Comparison of ENCODE assay signal across 21 cellular contexts in the genomic region with DNA sequence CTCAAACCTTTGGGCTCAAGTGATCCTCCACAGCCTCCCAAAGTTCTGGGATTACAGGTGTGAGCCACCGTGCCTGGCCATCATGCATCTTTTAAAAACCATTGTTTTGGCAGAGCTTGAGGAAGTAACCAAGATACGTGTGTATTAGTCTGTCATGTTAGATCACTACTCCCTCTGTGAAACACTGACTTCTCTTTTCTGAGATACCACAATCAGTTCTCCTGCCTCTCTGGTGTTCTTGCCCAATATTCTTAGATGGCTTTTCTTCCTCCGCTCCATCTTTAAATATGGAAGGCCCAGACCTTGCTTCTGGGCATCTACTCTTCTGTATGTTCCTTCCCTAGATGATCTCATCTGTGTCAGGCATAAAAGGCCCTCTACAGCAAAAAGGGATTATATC.
"Had no signal": no experiment of that assay in that cellular context is flagged by ENCODE, and none has a peak within 500 bp of the region (broad histone marks: within the 10 kb centered on the region; RNA-seq: fewer than 3 reads in every experiment).

No MANE protein-coding gene starts in this region.

- H3K27ac Mint-ChIP-seq: activated B cell treated with CpG ODN at 0.5 μM for 24 hours; activated CD4-positive, alpha-beta memory T cell treated with anti-CD3 and anti-CD28 coated beads, Interleukin-2, amount 10 ng/mL, durations not matched to agents 7 days and 5 days; activated CD8-positive, alpha-beta memory T cell treated with anti-CD3 and anti-CD28 coated beads, Interleukin-2, amount 10 ng/mL, durations not matched to agents 7 days and 5 days; activated naive CD8-positive, alpha-beta T cell treated with anti-CD3 and anti-CD28 coated beads for 36 hours; progenitor cell of endocrine pancreas had no signal

- H3K4me3 ChIP-seq: heart right ventricle, mucosa of descending colon, tibial artery had no signal

- H3K4me3 Mint-ChIP-seq: activated B cell treated with CpG ODN at 0.5 μM for 24 hours; activated CD4-positive, alpha-beta memory T cell treated with anti-CD3 and anti-CD28 coated beads, Interleukin-2, amount 10 ng/mL, durations not matched to agents 7 days and 5 days; activated CD8-positive, alpha-beta memory T cell treated with anti-CD3 and anti-CD28 coated beads, Interleukin-2, amount 10 ng/mL, durations not matched to agents 7 days and 5 days; activated naive CD8-positive, alpha-beta T cell treated with anti-CD3 and anti-CD28 coated beads for 36 hours; naive B cell; neural crest cell had no signal

- DNase-seq: activated B cell treated with CpG ODN at 0.5 μM for 24 hours; activated CD4-positive, alpha-beta memory T cell treated with anti-CD3 and anti-CD28 coated beads, Interleukin-2, amount 10 ng/mL, durations not matched to agents 7 days and 5 days; activated CD4-positive, alpha-beta T cell treated with anti-CD3 and anti-CD28 coated beads for 48 hours; activated CD8-positive, alpha-beta memory T cell treated with anti-CD3 and anti-CD28 coated beads, Interleukin-2, amount 10 ng/mL, durations not matched to agents 7 days and 5 days; activated naive CD4-positive, alpha-beta T cell; activated naive CD8-positive, alpha-beta T cell treated with anti-CD3 and anti-CD28 coated beads for 36 hours; amniotic stem cell; effector CD4-positive, alpha-beta T cell; heart right ventricle; kidney glomerular epithelial cell; left ventricle myocardium superior; mucosa of descending colon; naive B cell; stimulated activated CD4-positive, alpha-beta T cell treated with anti-CD3 and anti-CD28 coated beads, Interleukin-12 subunit alpha, Interleukin-12 subunit beta, amount 100 ng/mL, for 4 hours; stimulated activated CD4-positive, alpha-beta T cell treated with anti-CD3 and anti-CD28 coated beads, Interleukin-1b, Interleukin-23, amount 100 ng/mL, for 48 hours; stimulated activated CD8-positive, alpha-beta memory T cell treated with anti-CD3 and anti-CD28 coated beads, Interleukin-4, amount 100 ng/mL, for 48 hours; stimulated activated naive CD4-positive, alpha-beta T cell treated with Interleukin-2 at 50 U/mL for 16 hours; tibial artery had no signal

- ATAC-seq: activated CD8-positive, alpha-beta memory T cell treated with anti-CD3 and anti-CD28 coated beads, Interleukin-2, amount 10 ng/mL, durations not matched to agents 7 days and 5 days; esophagus mucosa; heart right ventricle; left ventricle myocardium superior; mucosa of descending colon had no signal

- H3K27me3 Mint-ChIP-seq: activated B cell treated with CpG ODN at 0.5 μM for 24 hours; activated CD4-positive, alpha-beta memory T cell treated with anti-CD3 and anti-CD28 coated beads, Interleukin-2, amount 10 ng/mL, durations not matched to agents 7 days and 5 days; activated CD8-positive, alpha-beta memory T cell treated with anti-CD3 and anti-CD28 coated beads, Interleukin-2, amount 10 ng/mL, durations not matched to agents 7 days and 5 days; activated naive CD8-positive, alpha-beta T cell treated with anti-CD3 and anti-CD28 coated beads for 36 hours; naive B cell; progenitor cell of endocrine pancreas had no signal

- H3K9me3 Mint-ChIP-seq: activated B cell treated with CpG ODN at 0.5 μM for 24 hours; activated CD4-positive, alpha-beta memory T cell treated with anti-CD3 and anti-CD28 coated beads, Interleukin-2, amount 10 ng/mL, durations not matched to agents 7 days and 5 days; activated naive CD8-positive, alpha-beta T cell treated with anti-CD3 and anti-CD28 coated beads for 36 hours; naive B cell; neural crest cell had no signal

- H3K4me1 Mint-ChIP-seq: activated B cell treated with CpG ODN at 0.5 μM for 24 hours; activated CD4-positive, alpha-beta memory T cell treated with anti-CD3 and anti-CD28 coated beads, Interleukin-2, amount 10 ng/mL, durations not matched to agents 7 days and 5 days; activated CD8-positive, alpha-beta memory T cell treated with anti-CD3 and anti-CD28 coated beads, Interleukin-2, amount 10 ng/mL, durations not matched to agents 7 days and 5 days; activated naive CD8-positive, alpha-beta T cell treated with anti-CD3 and anti-CD28 coated beads for 36 hours; naive B cell; neural crest cell had no signal

- H3K36me3 Mint-ChIP-seq: activated CD8-positive, alpha-beta memory T cell treated with anti-CD3 and anti-CD28 coated beads, Interleukin-2, amount 10 ng/mL, durations not matched to agents 7 days and 5 days; activated naive CD8-positive, alpha-beta T cell treated with anti-CD3 and anti-CD28 coated beads for 36 hours; naive B cell had no signal
